11 cellular contexts compared by ENCODE assay signal in the genomic region with DNA sequence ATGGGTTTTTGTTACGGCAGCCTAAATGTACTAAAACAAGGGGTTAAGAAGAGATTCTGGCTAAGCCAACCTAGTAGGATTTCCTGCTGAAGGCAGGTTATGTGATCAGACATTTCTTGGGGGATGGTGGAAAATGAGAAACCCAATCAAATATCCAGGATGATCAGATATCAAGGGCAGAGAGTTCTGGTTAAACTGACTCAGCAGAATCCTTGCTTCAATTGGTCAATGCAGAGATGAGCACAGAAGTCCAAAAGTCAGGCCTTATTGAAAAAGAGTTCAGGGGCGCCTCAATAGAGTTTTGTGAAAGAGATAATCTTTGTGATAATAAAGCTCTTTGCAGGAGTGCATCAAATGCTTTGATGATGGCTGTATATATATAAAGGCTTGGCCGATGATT.
"Had no signal": no experiment of that assay in that cellular context is flagged by ENCODE, and none has a peak within 500 bp of the region (broad histone marks: within the 10 kb centered on the region; RNA-seq: fewer than 3 reads in every experiment).

No MANE protein-coding gene starts in this region.

- DNase-seq: GM23248, GOT3, H7, H9, HCEC 1CT, HFFc6 had no signal

- FAIRE-seq: H1, H54 had no signal

- H3K4me3 ChIP-seq: GM23248, GM23338, HAP-1 had no signal

- H3K36me3 ChIP-seq: HAP-1 had no signal

- H3K9ac ChIP-seq: GM23248 had no signal

- H3K4me2 ChIP-seq: GM23338 had no signal

- H3K4me1 ChIP-seq: HAP-1 had no signal

- ATAC-seq: GM23338, HCT116 had no signal

- H3K27ac ChIP-seq: GM23248 had no signal

- H2AFZ ChIP-seq: GM23248, GM23338 had no signal

- H3K9me3 ChIP-seq: HAP-1 had no signal
